ENCODE assay signal across 1 cellular context in genomic region chr1:149962039-149962647, GRCh38.
TF ChIP-seq lines count a peak whose summit lies in the region.

No MANE protein-coding gene starts in this region.

TF ChIP-seq in HepG2, 621 proteins besides CTCF, POLR2A, EP300 and RAD21:
- TF ChIP-seq NFATC3 (CRISPR knock-in tag; IDR thresholded peaks at IDR 0.05) (no peak), MAFG (CRISPR knock-in tag; IDR thresholded peaks at IDR 0.05) (no peak), FOXA3 (CRISPR knock-in tag; IDR thresholded peaks at IDR 0.05) (peak; percentile 34), ETV5 (CRISPR knock-in tag; IDR thresholded peaks at IDR 0.05; ENCODE audit: borderline replicate concordance) (peak; percentile 25; the same call in 1 of the 2 replicates), GATAD1 (CRISPR knock-in tag; IDR thresholded peaks at IDR 0.05) (0 out of 2 replicates have a peak, but pooled peaks have one; percentile 10), KIAA2018 (CRISPR knock-in tag; IDR thresholded peaks at IDR 0.05; ENCODE audit: borderline replicate concordance) (no peak), PPARG (CRISPR knock-in tag; conservative IDR thresholded peaks at IDR 0.05) (0 out of 2 replicates have a peak, but pooled peaks have one; percentile 13), ZMYM3 (CRISPR knock-in tag; IDR thresholded peaks at IDR 0.05) (no peak), KAT8 (CRISPR knock-in tag; IDR thresholded peaks at IDR 0.05) (0 out of 2 replicates have a peak, but pooled peaks have one; percentile 22), STAG1 (CRISPR knock-in tag; IDR thresholded peaks at IDR 0.05) (peak; percentile 89), SMC3 (IDR thresholded peaks at IDR 0.05; ENCODE audit: low read length) (peak; percentile 86), ZBTB25 (CRISPR knock-in tag; IDR thresholded peaks at IDR 0.05) (0 out of 2 replicates have a peak, but pooled peaks have one; percentile 29), ZNF263 (CRISPR knock-in tag; IDR thresholded peaks at IDR 0.05) (no peak), ELF1 (CRISPR knock-in tag; IDR thresholded peaks at IDR 0.05) (peak; percentile 69), MIXL1 (CRISPR knock-in tag; IDR thresholded peaks at IDR 0.05) (peak; percentile 13; the same call in 1 of the 2 replicates), ELF3 (CRISPR knock-in tag; IDR thresholded peaks at IDR 0.05) (peak; percentile 54), FOXK2 (IDR thresholded peaks at IDR 0.05) (no peak)
TF ChIP-seq in HepG2: peak in this region for 11.
